Comparison of ENCODE assay signal across 1 cellular context in the genomic region with DNA sequence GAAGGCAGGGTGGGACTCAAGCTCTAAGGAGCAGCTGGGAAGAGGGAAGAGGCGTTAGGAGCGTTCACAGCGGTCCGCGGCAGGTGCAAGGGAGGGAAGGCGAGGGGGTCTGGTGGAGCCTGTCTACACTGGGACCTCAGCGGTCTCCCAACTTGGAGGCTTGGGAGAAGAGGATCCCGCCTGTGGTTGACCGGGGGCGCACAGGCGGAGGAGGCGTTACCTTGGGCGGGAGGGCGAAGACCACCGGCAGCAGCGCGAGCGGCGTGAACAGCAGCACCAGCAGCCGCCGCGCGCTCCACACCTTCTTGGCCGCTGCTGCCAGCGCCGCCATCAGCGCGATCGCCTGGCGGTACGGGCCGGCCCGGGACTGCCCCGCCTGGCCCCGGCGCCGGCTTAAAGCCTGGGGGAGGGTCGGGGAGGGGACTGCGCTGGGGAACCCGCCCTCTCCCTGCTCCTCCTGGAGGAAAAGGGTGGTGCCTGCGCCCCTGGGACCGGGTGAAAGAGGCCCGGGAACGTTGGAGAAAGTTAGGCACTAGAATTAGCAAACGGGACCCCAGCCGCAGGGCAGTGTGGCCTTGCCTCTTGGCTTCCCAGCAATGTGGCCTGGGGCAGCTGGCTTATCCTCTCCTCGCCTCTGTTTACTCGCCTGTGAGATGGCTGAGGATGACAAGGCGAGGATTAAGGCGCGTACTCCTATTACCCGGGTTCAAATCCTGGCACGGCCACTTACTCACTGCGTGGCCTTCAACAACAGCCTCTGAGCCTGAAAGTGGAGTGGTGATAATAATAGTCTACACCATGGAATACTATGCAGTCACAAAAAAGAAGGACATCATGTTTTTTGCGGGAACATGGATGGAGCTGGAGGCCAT.
TF ChIP-seq lines count a peak whose summit lies in the region.

Gene SLC13A3, minus strand, starts transcription at position 369 of the 872 bp plus-strand sequence. Its CDS starts 38 bp downstream, at position 331.

TF ChIP-seq in HepG2, 621 proteins besides CTCF, POLR2A, EP300 and RAD21 (continued from another document and continues in another):
- TF ChIP-seq ZNF280D (CRISPR knock-in tag; IDR thresholded peaks at IDR 0.05) (peak; percentile 77; the same call in 1 of the 2 replicates), CEBPB (IDR thresholded peaks at IDR 0.05; ENCODE audit: borderline replicate concordance, low read depth, low read length) (no peak), REL (CRISPR knock-in tag; conservative IDR thresholded peaks at IDR 0.05) (peak; percentile 74), KDM6A (CRISPR knock-in tag; IDR thresholded peaks at IDR 0.05; ENCODE audit: low read depth) (no peak), ZBTB1 (CRISPR knock-in tag; IDR thresholded peaks at IDR 0.05; ENCODE audit: borderline replicate concordance) (no peak), ZNF414 (CRISPR knock-in tag; IDR thresholded peaks at IDR 0.05) (no peak; the same call in 1 of the 2 replicates), ZFP36 (IDR thresholded peaks at IDR 0.05; ENCODE audit: borderline replicate concordance, low read depth, low read length, partially characterized antibody) (no peak), ZNF558 (CRISPR knock-in tag; IDR thresholded peaks at IDR 0.05; ENCODE audit: borderline replicate concordance) (peak; percentile 10; the same call in 1 of the 2 replicates), ZNF207 (IDR thresholded peaks at IDR 0.05; ENCODE audit: borderline replicate concordance) (no peak), NFKB2 (CRISPR knock-in tag; IDR thresholded peaks at IDR 0.05; ENCODE audit: borderline replicate concordance) (peak; percentile 92; the same call in 1 of the 2 replicates), SPEN (CRISPR knock-in tag; IDR thresholded peaks at IDR 0.05; ENCODE audit: low read depth) (peak; percentile 78), KLF9 (CRISPR knock-in tag; IDR thresholded peaks at IDR 0.05; ENCODE audit: low read depth) (peak; percentile 75; the same call in 1 of the 2 replicates), ZFP37 (CRISPR knock-in tag; IDR thresholded peaks at IDR 0.05; ENCODE audit: borderline replicate concordance) (peak; percentile 51; the same call in 1 of the 2 replicates), ZKSCAN5 (CRISPR knock-in tag; IDR thresholded peaks at IDR 0.05) (no peak), FOXJ3 (CRISPR knock-in tag; IDR thresholded peaks at IDR 0.05; ENCODE audit: borderline replicate concordance) (peak; percentile 44), ZBTB10 (CRISPR knock-in tag; IDR thresholded peaks at IDR 0.05; ENCODE audit: borderline replicate concordance) (no peak; the same call in 1 of the 2 replicates), ZNF317 (CRISPR knock-in tag; IDR thresholded peaks at IDR 0.05) (no peak), FOXP1 (IDR thresholded peaks at IDR 0.05) (no peak), FOXP1 (CRISPR knock-in tag; IDR thresholded peaks at IDR 0.05) (no peak), DZIP1 (CRISPR knock-in tag; IDR thresholded peaks at IDR 0.05) (peak; percentile 94), ZNF362 (CRISPR knock-in tag; IDR thresholded peaks at IDR 0.05; ENCODE audit: borderline replicate concordance) (peak; percentile 9; the same call in 1 of the 2 replicates), RARG (CRISPR knock-in tag; IDR thresholded peaks at IDR 0.05; ENCODE audit: low read depth) (peak; percentile 67; the same call in 1 of the 2 replicates), ZNF614 (CRISPR knock-in tag; IDR thresholded peaks at IDR 0.05; ENCODE audit: borderline replicate concordance) (peak; percentile 91; the same call in 1 of the 2 replicates), KDM3A (CRISPR knock-in tag; IDR thresholded peaks at IDR 0.05; ENCODE audit: low read depth) (peak; percentile 81; the same call in 1 of the 2 replicates), HNRNPL (IDR thresholded peaks at IDR 0.05; ENCODE audit: low read depth, low read length) (0 out of 2 replicates have a peak, but pooled peaks have one; percentile 56), ZNF569 (CRISPR knock-in tag; IDR thresholded peaks at IDR 0.05; ENCODE audit: borderline replicate concordance) (0 out of 2 replicates have a peak, but pooled peaks have one; percentile 90), ZFP62 (CRISPR knock-in tag; IDR thresholded peaks at IDR 0.05) (no peak), ZSCAN30 (CRISPR knock-in tag; IDR thresholded peaks at IDR 0.05) (no peak), ZKSCAN8 (CRISPR knock-in tag; IDR thresholded peaks at IDR 0.05; ENCODE audit: borderline replicate concordance) (no peak), GTF2F1 (IDR thresholded peaks at IDR 0.05; ENCODE audit: low read length) (0 out of 2 replicates have a peak, but pooled peaks have one; percentile 35), ZNF775 (CRISPR knock-in tag; IDR thresholded peaks at IDR 0.05; ENCODE audit: borderline replicate concordance) (no peak), ZFP90 (CRISPR knock-in tag; IDR thresholded peaks at IDR 0.05; ENCODE audit: borderline replicate concordance) (peak; percentile 38), ZNF547 (CRISPR knock-in tag; IDR thresholded peaks at IDR 0.05) (no peak), ZBTB38 (CRISPR knock-in tag; IDR thresholded peaks at IDR 0.05) (peak; percentile 96)
- TF ChIP-seq, protein P1, sequence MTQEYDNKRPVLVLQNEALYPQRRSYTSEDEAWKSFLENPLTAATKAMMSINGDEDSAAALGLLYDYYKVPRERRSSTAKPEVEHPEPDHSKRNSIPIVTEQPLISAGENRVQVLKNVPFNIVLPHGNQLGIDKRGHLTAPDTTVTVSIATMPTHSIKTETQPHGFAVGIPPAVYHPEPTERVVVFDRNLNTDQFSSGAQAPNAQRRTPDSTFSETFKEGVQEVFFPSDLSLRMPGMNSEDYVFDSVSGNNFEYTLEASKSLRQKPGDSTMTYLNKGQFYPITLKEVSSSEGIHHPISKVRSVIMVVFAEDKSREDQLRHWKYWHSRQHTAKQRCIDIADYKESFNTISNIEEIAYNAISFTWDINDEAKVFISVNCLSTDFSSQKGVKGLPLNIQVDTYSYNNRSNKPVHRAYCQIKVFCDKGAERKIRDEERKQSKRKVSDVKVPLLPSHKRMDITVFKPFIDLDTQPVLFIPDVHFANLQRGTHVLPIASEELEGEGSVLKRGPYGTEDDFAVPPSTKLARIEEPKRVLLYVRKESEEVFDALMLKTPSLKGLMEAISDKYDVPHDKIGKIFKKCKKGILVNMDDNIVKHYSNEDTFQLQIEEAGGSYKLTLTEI (CRISPR knock-in tag; conservative IDR thresholded peaks at IDR 0.05): no peak
- TF ChIP-seq, protein P2, sequence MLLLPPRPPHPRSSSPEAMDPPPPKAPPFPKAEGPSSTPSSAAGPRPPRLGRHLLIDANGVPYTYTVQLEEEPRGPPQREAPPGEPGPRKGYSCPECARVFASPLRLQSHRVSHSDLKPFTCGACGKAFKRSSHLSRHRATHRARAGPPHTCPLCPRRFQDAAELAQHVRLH (CRISPR knock-in tag; IDR thresholded peaks at IDR 0.05; ENCODE audit: borderline replicate concordance, low read depth): peak; percentile 22; the same call in 1 of the 2 replicates
- TF ChIP-seq, protein P3, sequence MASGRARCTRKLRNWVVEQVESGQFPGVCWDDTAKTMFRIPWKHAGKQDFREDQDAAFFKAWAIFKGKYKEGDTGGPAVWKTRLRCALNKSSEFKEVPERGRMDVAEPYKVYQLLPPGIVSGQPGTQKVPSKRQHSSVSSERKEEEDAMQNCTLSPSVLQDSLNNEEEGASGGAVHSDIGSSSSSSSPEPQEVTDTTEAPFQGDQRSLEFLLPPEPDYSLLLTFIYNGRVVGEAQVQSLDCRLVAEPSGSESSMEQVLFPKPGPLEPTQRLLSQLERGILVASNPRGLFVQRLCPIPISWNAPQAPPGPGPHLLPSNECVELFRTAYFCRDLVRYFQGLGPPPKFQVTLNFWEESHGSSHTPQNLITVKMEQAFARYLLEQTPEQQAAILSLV (CRISPR knock-in tag; IDR thresholded peaks at IDR 0.05; ENCODE audit: borderline replicate concordance): peak; percentile 96
- TF ChIP-seq, protein P4, sequence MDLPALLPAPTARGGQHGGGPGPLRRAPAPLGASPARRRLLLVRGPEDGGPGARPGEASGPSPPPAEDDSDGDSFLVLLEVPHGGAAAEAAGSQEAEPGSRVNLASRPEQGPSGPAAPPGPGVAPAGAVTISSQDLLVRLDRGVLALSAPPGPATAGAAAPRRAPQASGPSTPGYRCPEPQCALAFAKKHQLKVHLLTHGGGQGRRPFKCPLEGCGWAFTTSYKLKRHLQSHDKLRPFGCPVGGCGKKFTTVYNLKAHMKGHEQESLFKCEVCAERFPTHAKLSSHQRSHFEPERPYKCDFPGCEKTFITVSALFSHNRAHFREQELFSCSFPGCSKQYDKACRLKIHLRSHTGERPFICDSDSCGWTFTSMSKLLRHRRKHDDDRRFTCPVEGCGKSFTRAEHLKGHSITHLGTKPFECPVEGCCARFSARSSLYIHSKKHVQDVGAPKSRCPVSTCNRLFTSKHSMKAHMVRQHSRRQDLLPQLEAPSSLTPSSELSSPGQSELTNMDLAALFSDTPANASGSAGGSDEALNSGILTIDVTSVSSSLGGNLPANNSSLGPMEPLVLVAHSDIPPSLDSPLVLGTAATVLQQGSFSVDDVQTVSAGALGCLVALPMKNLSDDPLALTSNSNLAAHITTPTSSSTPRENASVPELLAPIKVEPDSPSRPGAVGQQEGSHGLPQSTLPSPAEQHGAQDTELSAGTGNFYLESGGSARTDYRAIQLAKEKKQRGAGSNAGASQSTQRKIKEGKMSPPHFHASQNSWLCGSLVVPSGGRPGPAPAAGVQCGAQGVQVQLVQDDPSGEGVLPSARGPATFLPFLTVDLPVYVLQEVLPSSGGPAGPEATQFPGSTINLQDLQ (CRISPR knock-in tag; IDR thresholded peaks at IDR 0.05): no peak
- TF ChIP-seq, protein P5, sequence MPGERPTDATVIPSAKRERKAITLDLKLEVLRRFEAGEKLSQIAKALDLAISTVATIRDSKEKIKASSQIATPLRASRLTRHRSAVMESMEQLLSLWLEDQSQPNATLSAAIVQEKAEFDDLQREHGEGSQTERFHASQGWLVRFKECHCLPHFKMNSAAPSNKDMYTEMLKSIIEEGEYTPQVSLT (CRISPR knock-in tag; IDR thresholded peaks at IDR 0.05; ENCODE audit: borderline replicate concordance, low read depth): no peak
